ENCODE assay signal across 1 cellular context in the genomic region with DNA sequence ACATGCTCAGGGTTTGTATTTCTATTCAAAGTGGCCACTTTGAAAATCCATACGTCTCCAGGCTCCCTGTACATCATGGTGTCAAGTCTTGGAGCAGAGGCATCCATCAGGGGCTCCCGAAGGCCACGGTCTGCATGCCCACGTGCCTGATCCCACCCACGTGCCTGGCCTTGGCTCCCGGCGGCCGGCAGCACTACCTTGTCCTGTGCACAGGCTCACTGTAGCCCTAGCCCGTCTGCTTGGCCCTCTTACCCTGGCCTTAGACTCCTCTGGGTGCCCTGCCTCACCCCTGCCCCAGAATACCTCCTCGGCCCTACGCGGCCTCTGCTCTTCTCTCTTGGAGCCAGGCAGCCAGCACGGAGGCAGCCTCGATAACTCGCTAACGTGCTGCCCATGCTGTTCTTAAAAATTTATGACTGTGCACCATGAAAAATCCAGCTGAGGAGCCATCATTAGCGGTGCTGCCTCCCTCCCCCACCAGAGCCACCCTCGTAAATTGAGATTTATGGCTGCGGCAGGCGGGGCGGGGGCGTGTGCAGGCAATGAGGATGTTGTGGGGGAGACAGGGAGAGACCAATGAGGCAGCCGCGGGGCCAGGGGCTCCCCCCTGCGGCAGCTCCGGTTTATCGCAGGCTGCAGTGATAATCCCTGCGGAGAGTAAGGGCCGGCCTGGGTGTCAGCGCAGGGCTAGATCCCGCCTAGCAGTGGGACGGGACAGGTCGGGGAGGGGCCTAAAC.
TF ChIP-seq lines count a peak whose summit lies in the region.

No MANE protein-coding gene starts in this region.

TF ChIP-seq in HepG2, 621 proteins besides CTCF, POLR2A, EP300 and RAD21 (continued from another document):
- TF ChIP-seq, protein P1, sequence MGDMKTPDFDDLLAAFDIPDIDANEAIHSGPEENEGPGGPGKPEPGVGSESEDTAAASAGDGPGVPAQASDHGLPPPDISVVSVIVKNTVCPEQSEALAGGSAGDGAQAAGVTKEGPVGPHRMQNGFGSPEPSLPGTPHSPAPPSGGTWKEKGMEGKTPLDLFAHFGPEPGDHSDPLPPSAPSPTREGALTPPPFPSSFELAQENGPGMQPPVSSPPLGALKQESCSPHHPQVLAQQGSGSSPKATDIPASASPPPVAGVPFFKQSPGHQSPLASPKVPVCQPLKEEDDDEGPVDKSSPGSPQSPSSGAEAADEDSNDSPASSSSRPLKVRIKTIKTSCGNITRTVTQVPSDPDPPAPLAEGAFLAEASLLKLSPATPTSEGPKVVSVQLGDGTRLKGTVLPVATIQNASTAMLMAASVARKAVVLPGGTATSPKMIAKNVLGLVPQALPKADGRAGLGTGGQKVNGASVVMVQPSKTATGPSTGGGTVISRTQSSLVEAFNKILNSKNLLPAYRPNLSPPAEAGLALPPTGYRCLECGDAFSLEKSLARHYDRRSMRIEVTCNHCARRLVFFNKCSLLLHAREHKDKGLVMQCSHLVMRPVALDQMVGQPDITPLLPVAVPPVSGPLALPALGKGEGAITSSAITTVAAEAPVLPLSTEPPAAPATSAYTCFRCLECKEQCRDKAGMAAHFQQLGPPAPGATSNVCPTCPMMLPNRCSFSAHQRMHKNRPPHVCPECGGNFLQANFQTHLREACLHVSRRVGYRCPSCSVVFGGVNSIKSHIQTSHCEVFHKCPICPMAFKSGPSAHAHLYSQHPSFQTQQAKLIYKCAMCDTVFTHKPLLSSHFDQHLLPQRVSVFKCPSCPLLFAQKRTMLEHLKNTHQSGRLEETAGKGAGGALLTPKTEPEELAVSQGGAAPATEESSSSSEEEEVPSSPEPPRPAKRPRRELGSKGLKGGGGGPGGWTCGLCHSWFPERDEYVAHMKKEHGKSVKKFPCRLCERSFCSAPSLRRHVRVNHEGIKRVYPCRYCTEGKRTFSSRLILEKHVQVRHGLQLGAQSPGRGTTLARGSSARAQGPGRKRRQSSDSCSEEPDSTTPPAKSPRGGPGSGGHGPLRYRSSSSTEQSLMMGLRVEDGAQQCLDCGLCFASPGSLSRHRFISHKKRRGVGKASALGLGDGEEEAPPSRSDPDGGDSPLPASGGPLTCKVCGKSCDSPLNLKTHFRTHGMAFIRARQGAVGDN (CRISPR knock-in tag; IDR thresholded peaks at IDR 0.05) = 0 out of 2 replicates have a peak, but pooled peaks have one; percentile 14
